Comparison of ENCODE assay signal across 8 cellular contexts in genomic region chr14:60649815-60650381, GRCh38. TPM values are rescaled to one million over a fixed set of nuclear protein-coding genes. Genes with fewer than 3 reads are reported as not detected.
DNase-seq lines count a peak whose midpoint lies in the region; ATAC-seq, FAIRE-seq and TF ChIP-seq lines count a peak whose summit lies in the region.

No MANE protein-coding gene starts in this region.

- no peak for TF ChIP-seq POLR2A in K562 (conservative IDR thresholded peaks at IDR 0.05)

- DNase-seq in DMS153 treated with DMSO at 0.1 percent for 48 hours (lab: John Stamatoyannopoulos, UW; ENCODE audit: unreplicated experiment) (peak; percentile 76), NCI-H1092 treated with DMSO at 0.1 percent for 48 hours (lab: John Stamatoyannopoulos, UW) (peak; percentile 83), K562 (ENCODE audit: extremely low read depth in 1 of 4, low spot score in 3 of 4) (no peak), left lobe of liver (ENCODE audit: low spot score) (no peak), left ventricle myocardium superior (no peak)
- no peak for DNase-seq in naive thymus-derived CD8-positive, alpha-beta T cell
- no peak for DNase-seq in activated CD8-positive, alpha-beta memory T cell treated with anti-CD3 and anti-CD28 coated beads for 24 hours

- CTCF ChIA-PET in K562 (lab: Yijun Ruan, JAX; ENCODE audit: low intra/inter-chr PET ratio), result no interaction called here

- H3K4me2 ChIP-seq in K562 (ENCODE audit: insufficient read depth, low read length), result peak overlapping the region; percentile 41

- H2AFZ ChIP-seq in K562 (ENCODE audit: low read depth, low read length), result peak overlapping the region; percentile 40; the same call in 1 of the 2 replicates

- no peak overlapping the region for H3K27ac ChIP-seq in K562 (ENCODE audit: extremely low read depth, low read depth, low read length)

- POLR2A ChIA-PET in K562 (lab: Yijun Ruan, JAX), result no interaction called here
- POLR2A ChIA-PET in naive thymus-derived CD8-positive, alpha-beta T cell (lab: Charles Lee), result no interaction called here

- peaks cover 49 to 96% (median 77%) of the 10 kb centered on the region in 5 donors for H3K27me3 Mint-ChIP-seq in naive thymus-derived CD8-positive, alpha-beta T cell

- ATAC-seq in K562, result no peak
- ATAC-seq in naive thymus-derived CD8-positive, alpha-beta T cell, result no peak
- ATAC-seq in HG02884 (IDR thresholded peaks at IDR 0.05; ENCODE audit: unreplicated experiment), result no peak
- ATAC-seq in left lobe of liver, result no peak
- ATAC-seq in left ventricle myocardium superior, result no peak

- no peak for FAIRE-seq in K562 (lab: Jason Lieb, UNC)

- H3K9me3 ChIP-seq in K562 (replicated peaks; ENCODE audit: control insufficient read depth, insufficient read depth, low read depth, low read length), result no peaks in the 10 kb centered on the region

- H3K27ac Mint-ChIP-seq in naive thymus-derived CD8-positive, alpha-beta T cell, result peak overlapping the region in 1 of 10 donors; percentile 31

- H3K4me3 ChIP-seq in K562, result peak overlapping the region; percentile 32

- no peaks in the 10 kb centered on the region for H4K20me1 ChIP-seq in K562 (replicated peaks; ENCODE audit: control insufficient read depth, insufficient read depth, low read length)

- peaks cover 0 to 6% (median 0%) of the 10 kb centered on the region in 3 donors for H3K36me3 Mint-ChIP-seq in naive thymus-derived CD8-positive, alpha-beta T cell

- no peaks in the 10 kb centered on the region for H3K36me3 ChIP-seq in K562 (ENCODE audit: control insufficient read depth, insufficient read depth, low read length)

- H3K4me3 Mint-ChIP-seq in naive thymus-derived CD8-positive, alpha-beta T cell, result peak overlapping the region; percentile 46 to 77 (median 60)

- in situ Hi-C loops in K562 (cut with MboI), result no loop called here

- no peaks in the 10 kb centered on the region for H3K9me3 Mint-ChIP-seq in naive thymus-derived CD8-positive, alpha-beta T cell

- intact Hi-C loops in K562 (cut with micrococcal nuclease) (no loop called here), left ventricle myocardium superior (cut with micrococcal nuclease) (no loop called here)

- no peaks in the 10 kb centered on the region for H3K79me2 ChIP-seq in K562 (ENCODE audit: control insufficient read depth, insufficient read depth, low read length)

- H3K27me3 ChIP-seq in K562 (ENCODE audit: control insufficient read depth in 2 of 2, insufficient read depth in 2 of 2, low read length in 2 of 2), result peaks cover 0 to 24% of the 10 kb centered on the region in 2 experiments; a peak in 2 of 5 replicates

- BruUV-seq in K562 (replicated peaks; lab: Mats Ljungman, UMichigan), result no TSS peak

- no peaks in the 10 kb centered on the region for H3K9me1 ChIP-seq in K562 (ENCODE audit: control insufficient read depth, insufficient read depth, low read length)

- TF ChIP-seq EP300 in K562 (IDR thresholded peaks at IDR 0.05; ENCODE audit: low read length), result no peak

- WGBS in K562 (ENCODE audit: insufficient coverage, low coverage, missing lambda C conversion rate), result 39% methylated on average over 13 of the region's 18 CpGs

- H3K4me1 Mint-ChIP-seq in naive thymus-derived CD8-positive, alpha-beta T cell, result peaks cover 18 to 78% (median 62%) of the 10 kb centered on the region in 4 donors

- no peak overlapping the region for H3K9ac ChIP-seq in K562 (ENCODE audit: insufficient read depth in 1 of 2, low read depth in 2 of 2, low read length in 2 of 2)

- TF ChIP-seq CTCF in K562 (IDR thresholded peaks at IDR 0.05 in 2 of 3, conservative IDR thresholded peaks at IDR 0.05 in 1 of 3; ENCODE audit: insufficient read depth in 2 of 3, low read depth in 1 of 3, low read length in 3 of 3), result no peak

- no peak for TF ChIP-seq RAD21 in K562 (CRISPR knock-in tag; conservative IDR thresholded peaks at IDR 0.05 in 1 of 2, IDR thresholded peaks at IDR 0.05 in 1 of 2)

- H3K4me1 ChIP-seq in K562 (replicated peaks in 1 of 2; ENCODE audit: control insufficient read depth in 2 of 2, insufficient read depth in 2 of 2, low read length in 2 of 2), result peaks cover 0 to 23% of the 10 kb centered on the region in 2 experiments; a peak in 2 of 5 replicates

TF ChIP-seq in K562, 482 proteins besides CTCF, POLR2A, EP300 and RAD21 (continues in another document):
- TF ChIP-seq E2F1 (CRISPR knock-in tag; IDR thresholded peaks at IDR 0.05) (no peak), HDAC2 (IDR thresholded peaks at IDR 0.05) (no peak), ILK (tag; IDR thresholded peaks at IDR 0.05; ENCODE audit: borderline replicate concordance, low read depth) (no peak), POLR2B (IDR thresholded peaks at IDR 0.05; ENCODE audit: low read depth, partially characterized antibody) (no peak), SIX5 (IDR thresholded peaks at IDR 0.05; ENCODE audit: borderline replicate concordance in 1 of 2, insufficient read depth in 1 of 2, low read depth in 1 of 2, low read length in 2 of 2) (no peak), ETV5 (CRISPR knock-in tag; IDR thresholded peaks at IDR 0.05; ENCODE audit: low read depth) (no peak), ZNF518B (CRISPR knock-in tag; IDR thresholded peaks at IDR 0.05) (no peak), OTX1 (CRISPR knock-in tag; IDR thresholded peaks at IDR 0.05) (no peak), ZNF23 (CRISPR knock-in tag; IDR thresholded peaks at IDR 0.05) (no peak), BHLHE40 (IDR thresholded peaks at IDR 0.05; ENCODE audit: low read length) (no peak), RBM14 (IDR thresholded peaks at IDR 0.05; ENCODE audit: borderline replicate concordance, insufficient read depth, low read depth, low read length) (no peak), USF2 (CRISPR knock-in tag; IDR thresholded peaks at IDR 0.05) (no peak), KDM4B (IDR thresholded peaks at IDR 0.05; ENCODE audit: borderline replicate concordance in 2 of 2, low read depth in 1 of 2) (no peak), SMAD2 (IDR thresholded peaks at IDR 0.05; ENCODE audit: low read depth, low read length) (no peak)

RNA-seq across cellular contexts. Expression of gene SIX1, which starts 0.6 kb away (rescaled TPM):
- total RNA-seq in K562 (2011; cell fraction: chromatin; rRNA removed; ENCODE audit: low replicate concordance), result 0.30 and 0.49 TPM in 2 replicates
- 0.33 and 0.39 TPM in 2 replicates for total RNA-seq in K562 (2011; cell fraction: nucleolus; rRNA removed)
- 0.44 and 0.84 TPM in 2 replicates for total RNA-seq in K562 (2011; cell fraction: nucleoplasm; rRNA removed)
- total RNA-seq in K562 (2014; rRNA removed) (0.65 and 0.73 TPM in 2 replicates), K562 (2014; rRNA removed; fragmentation: Illumina TruSeq; extraction: Trizol) (0.45 and 0.47 TPM in 2 replicates), K562 (2015; rRNA removed; fragmentation: Illumina TruSeq; extraction: Trizol) (0.45 and 0.80 TPM in 2 replicates), K562 (2021) (0.49 and 0.76 TPM in 2 replicates), left lobe of liver (not detected), left ventricle myocardium superior (not detected)
- polyA plus RNA-seq in K562 (2011; rRNA removed) (0.40 and 1.1 TPM in 2 replicates), K562 (2014; fragmentation: Illumina TruSeq; extraction: Trizol) (0.45 and 0.55 TPM in 2 replicates), K562 (2014; fragmentation: Nextera tagmentation; extraction: Ambion mirVana) (under 1 TPM; 0.28 to 0.30 TPM), K562 (2014; rRNA removed) (0.08 and 0.27 TPM in 2 replicates)
- 0.40 and 0.78 TPM in 2 replicates for polyA plus RNA-seq in K562 (2011; cell fraction: cytosol; rRNA removed)
- 0.31 and 1.1 TPM in 2 replicates for polyA plus RNA-seq in K562 (2011; cell fraction: nucleus; rRNA removed)
- polyA plus RNA-seq in K562 (2012), result 0.46 and 0.47 TPM in 2 replicates
- polyA minus RNA-seq in K562 (2011; rRNA and poly(A)+ RNA removed), result 0.35 and 1.3 TPM in 2 replicates
- 0.29 and 2.6 TPM in 2 replicates for polyA minus RNA-seq in K562 (2011; cell fraction: cytosol; rRNA and poly(A)+ RNA removed)
- 0.54 and 4.0 TPM in 2 replicates for polyA minus RNA-seq in K562 (2011; cell fraction: nucleus; rRNA and poly(A)+ RNA removed)
- not detected for total RNA-seq in naive thymus-derived CD8-positive, alpha-beta T cell
- polyA plus RNA-seq in naive thymus-derived CD8-positive, alpha-beta T cell, result not detected

Comparison
In these comparisons a context has a peak if more than half of its experiments do, and no peak if none do; other contexts are left out.
1. DNase-seq: peak in DMS153 treated with DMSO at 0.1 percent for 48 hours (single experiment) and NCI-H1092 treated with DMSO at 0.1 percent for 48 hours (single experiment); none in K562 (0 of 4), naive thymus-derived CD8-positive, alpha-beta T cell (0 of 10), activated CD8-positive, alpha-beta memory T cell treated with anti-CD3 and anti-CD28 coated beads for 24 hours (single experiment), left lobe of liver (single experiment) and left ventricle myocardium superior (single experiment).